1 cellular context compared by ENCODE assay signal in the genomic region with DNA sequence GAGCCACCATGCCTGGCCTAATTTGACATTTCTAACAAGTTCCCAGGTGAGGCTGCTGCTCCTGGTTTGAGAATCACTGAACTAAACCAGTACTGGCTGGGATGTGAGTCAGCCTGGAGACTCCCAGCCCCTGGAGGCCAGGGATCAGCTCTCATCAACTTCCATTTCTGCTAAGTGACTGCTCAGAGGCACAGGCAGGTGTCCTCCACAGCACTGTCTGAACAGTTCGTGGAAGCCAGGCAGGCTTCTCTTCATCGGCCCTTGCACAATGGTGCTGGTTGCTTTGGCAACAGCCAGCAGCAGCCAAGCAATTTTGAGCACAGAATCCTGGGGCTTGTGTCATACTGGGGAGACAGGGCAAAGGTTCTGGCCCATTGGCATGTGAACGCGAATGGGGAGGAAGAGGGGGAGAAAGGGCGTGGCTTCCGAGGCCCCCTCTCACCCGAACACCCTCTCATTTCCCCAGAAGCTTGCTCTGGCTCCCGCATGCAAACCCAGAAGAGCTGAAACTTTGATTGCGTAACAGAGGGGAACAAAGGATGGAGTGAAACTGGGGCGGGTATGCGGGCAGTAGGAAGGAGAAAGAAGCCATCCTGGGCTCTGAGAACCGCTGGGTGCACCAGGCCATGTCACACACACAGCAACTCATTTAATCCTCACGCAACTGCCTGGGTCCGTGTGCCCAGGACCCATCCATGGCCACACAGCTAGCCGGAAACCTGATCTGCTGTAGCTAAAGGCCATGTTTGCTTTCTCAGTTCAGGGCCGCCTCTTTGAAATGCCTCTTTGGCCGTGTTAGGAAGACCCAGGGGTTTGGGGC.
TF ChIP-seq lines count a peak whose summit lies in the region.

No MANE protein-coding gene starts in this region.

TF ChIP-seq in HepG2, 621 proteins besides CTCF, POLR2A, EP300 and RAD21 (continued from another document and continues in another):
- TF ChIP-seq, protein P1, sequence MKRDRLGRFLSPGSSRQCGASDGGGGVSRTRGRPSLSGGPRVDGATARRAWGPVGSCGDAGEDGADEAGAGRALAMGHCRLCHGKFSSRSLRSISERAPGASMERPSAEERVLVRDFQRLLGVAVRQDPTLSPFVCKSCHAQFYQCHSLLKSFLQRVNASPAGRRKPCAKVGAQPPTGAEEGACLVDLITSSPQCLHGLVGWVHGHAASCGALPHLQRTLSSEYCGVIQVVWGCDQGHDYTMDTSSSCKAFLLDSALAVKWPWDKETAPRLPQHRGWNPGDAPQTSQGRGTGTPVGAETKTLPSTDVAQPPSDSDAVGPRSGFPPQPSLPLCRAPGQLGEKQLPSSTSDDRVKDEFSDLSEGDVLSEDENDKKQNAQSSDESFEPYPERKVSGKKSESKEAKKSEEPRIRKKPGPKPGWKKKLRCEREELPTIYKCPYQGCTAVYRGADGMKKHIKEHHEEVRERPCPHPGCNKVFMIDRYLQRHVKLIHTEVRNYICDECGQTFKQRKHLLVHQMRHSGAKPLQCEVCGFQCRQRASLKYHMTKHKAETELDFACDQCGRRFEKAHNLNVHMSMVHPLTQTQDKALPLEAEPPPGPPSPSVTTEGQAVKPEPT (CRISPR knock-in tag; IDR thresholded peaks at IDR 0.05; ENCODE audit: low read depth), result peak; percentile 69; the same call in 1 of the 2 replicates
- TF ChIP-seq, protein P2, sequence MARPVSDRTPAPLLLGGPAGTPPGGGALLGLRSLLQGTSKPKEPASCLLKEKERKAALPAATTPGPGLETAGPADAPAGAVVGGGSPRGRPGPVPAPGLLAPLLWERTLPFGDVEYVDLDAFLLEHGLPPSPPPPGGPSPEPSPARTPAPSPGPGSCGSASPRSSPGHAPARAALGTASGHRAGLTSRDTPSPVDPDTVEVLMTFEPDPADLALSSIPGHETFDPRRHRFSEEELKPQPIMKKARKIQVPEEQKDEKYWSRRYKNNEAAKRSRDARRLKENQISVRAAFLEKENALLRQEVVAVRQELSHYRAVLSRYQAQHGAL (CRISPR knock-in tag; IDR thresholded peaks at IDR 0.05; ENCODE audit: not compliant biosample characterization), result peak; percentile 63
- no peak for TF ChIP-seq ZBTB20 (CRISPR knock-in tag; IDR thresholded peaks at IDR 0.05; ENCODE audit: borderline replicate concordance, low read depth)
- TF ChIP-seq MEIS2 (CRISPR knock-in tag; IDR thresholded peaks at IDR 0.05), result peak; percentile 24; the same call in 1 of the 2 replicates
- TF ChIP-seq ZZZ3 (CRISPR knock-in tag; IDR thresholded peaks at IDR 0.05; ENCODE audit: borderline replicate concordance), result 0 out of 2 replicates have a peak, but pooled peaks have one; percentile 30
- TF ChIP-seq TCF7 (IDR thresholded peaks at IDR 0.05; ENCODE audit: low read depth), result peak; percentile 72
- peak; percentile 86; the same call in 1 of the 2 replicates for TF ChIP-seq ZNF124 (CRISPR knock-in tag; IDR thresholded peaks at IDR 0.05)
- TF ChIP-seq, protein P3, sequence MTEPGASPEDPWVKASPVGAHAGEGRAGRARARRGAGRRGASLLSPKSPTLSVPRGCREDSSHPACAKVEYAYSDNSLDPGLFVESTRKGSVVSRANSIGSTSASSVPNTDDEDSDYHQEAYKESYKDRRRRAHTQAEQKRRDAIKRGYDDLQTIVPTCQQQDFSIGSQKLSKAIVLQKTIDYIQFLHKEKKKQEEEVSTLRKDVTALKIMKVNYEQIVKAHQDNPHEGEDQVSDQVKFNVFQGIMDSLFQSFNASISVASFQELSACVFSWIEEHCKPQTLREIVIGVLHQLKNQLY (CRISPR knock-in tag; IDR thresholded peaks at IDR 0.05), result peak; percentile 65
- TF ChIP-seq HDAC2 (CRISPR knock-in tag; IDR thresholded peaks at IDR 0.05), result peak; percentile 89
- TF ChIP-seq, protein P4, sequence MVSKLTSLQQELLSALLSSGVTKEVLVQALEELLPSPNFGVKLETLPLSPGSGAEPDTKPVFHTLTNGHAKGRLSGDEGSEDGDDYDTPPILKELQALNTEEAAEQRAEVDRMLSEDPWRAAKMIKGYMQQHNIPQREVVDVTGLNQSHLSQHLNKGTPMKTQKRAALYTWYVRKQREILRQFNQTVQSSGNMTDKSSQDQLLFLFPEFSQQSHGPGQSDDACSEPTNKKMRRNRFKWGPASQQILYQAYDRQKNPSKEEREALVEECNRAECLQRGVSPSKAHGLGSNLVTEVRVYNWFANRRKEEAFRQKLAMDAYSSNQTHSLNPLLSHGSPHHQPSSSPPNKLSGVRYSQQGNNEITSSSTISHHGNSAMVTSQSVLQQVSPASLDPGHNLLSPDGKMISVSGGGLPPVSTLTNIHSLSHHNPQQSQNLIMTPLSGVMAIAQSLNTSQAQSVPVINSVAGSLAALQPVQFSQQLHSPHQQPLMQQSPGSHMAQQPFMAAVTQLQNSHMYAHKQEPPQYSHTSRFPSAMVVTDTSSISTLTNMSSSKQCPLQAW (CRISPR knock-in tag; IDR thresholded peaks at IDR 0.05), result peak; percentile 89
- TF ChIP-seq KAT7 (CRISPR knock-in tag; IDR thresholded peaks at IDR 0.05; ENCODE audit: borderline replicate concordance), result peak; percentile 49; the same call in 1 of the 2 replicates
- TF ChIP-seq, protein P5, sequence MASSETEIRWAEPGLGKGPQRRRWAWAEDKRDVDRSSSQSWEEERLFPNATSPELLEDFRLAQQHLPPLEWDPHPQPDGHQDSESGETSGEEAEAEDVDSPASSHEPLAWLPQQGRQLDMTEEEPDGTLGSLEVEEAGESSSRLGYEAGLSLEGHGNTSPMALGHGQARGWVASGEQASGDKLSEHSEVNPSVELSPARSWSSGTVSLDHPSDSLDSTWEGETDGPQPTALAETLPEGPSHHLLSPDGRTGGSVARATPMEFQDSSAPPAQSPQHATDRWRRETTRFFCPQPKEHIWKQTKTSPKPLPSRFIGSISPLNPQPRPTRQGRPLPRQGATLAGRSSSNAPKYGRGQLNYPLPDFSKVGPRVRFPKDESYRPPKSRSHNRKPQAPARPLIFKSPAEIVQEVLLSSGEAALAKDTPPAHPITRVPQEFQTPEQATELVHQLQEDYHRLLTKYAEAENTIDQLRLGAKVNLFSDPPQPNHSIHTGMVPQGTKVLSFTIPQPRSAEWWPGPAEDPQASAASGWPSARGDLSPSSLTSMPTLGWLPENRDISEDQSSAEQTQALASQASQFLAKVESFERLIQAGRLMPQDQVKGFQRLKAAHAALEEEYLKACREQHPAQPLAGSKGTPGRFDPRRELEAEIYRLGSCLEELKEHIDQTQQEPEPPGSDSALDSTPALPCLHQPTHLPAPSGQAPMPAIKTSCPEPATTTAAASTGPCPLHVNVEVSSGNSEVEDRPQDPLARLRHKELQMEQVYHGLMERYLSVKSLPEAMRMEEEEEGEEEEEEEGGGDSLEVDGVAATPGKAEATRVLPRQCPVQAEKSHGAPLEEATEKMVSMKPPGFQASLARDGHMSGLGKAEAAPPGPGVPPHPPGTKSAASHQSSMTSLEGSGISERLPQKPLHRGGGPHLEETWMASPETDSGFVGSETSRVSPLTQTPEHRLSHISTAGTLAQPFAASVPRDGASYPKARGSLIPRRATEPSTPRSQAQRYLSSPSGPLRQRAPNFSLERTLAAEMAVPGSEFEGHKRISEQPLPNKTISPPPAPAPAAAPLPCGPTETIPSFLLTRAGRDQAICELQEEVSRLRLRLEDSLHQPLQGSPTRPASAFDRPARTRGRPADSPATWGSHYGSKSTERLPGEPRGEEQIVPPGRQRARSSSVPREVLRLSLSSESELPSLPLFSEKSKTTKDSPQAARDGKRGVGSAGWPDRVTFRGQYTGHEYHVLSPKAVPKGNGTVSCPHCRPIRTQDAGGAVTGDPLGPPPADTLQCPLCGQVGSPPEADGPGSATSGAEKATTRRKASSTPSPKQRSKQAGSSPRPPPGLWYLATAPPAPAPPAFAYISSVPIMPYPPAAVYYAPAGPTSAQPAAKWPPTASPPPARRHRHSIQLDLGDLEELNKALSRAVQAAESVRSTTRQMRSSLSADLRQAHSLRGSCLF (CRISPR knock-in tag; IDR thresholded peaks at IDR 0.05; ENCODE audit: borderline replicate concordance), result no peak
- no peak for TF ChIP-seq ATM (IDR thresholded peaks at IDR 0.05; ENCODE audit: borderline replicate concordance)
- TF ChIP-seq, protein P6, sequence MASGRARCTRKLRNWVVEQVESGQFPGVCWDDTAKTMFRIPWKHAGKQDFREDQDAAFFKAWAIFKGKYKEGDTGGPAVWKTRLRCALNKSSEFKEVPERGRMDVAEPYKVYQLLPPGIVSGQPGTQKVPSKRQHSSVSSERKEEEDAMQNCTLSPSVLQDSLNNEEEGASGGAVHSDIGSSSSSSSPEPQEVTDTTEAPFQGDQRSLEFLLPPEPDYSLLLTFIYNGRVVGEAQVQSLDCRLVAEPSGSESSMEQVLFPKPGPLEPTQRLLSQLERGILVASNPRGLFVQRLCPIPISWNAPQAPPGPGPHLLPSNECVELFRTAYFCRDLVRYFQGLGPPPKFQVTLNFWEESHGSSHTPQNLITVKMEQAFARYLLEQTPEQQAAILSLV (CRISPR knock-in tag; IDR thresholded peaks at IDR 0.05; ENCODE audit: borderline replicate concordance), result 0 out of 2 replicates have a peak, but pooled peaks have one; percentile 71
- TF ChIP-seq ZFP36L1 (CRISPR knock-in tag; IDR thresholded peaks at IDR 0.05), result peak; percentile 69; the same call in 1 of the 2 replicates
- peak; percentile 78 for TF ChIP-seq SP4 (CRISPR knock-in tag; IDR thresholded peaks at IDR 0.05)
- no peak for TF ChIP-seq DR1 (CRISPR knock-in tag; IDR thresholded peaks at IDR 0.05)
- TF ChIP-seq, protein P7, sequence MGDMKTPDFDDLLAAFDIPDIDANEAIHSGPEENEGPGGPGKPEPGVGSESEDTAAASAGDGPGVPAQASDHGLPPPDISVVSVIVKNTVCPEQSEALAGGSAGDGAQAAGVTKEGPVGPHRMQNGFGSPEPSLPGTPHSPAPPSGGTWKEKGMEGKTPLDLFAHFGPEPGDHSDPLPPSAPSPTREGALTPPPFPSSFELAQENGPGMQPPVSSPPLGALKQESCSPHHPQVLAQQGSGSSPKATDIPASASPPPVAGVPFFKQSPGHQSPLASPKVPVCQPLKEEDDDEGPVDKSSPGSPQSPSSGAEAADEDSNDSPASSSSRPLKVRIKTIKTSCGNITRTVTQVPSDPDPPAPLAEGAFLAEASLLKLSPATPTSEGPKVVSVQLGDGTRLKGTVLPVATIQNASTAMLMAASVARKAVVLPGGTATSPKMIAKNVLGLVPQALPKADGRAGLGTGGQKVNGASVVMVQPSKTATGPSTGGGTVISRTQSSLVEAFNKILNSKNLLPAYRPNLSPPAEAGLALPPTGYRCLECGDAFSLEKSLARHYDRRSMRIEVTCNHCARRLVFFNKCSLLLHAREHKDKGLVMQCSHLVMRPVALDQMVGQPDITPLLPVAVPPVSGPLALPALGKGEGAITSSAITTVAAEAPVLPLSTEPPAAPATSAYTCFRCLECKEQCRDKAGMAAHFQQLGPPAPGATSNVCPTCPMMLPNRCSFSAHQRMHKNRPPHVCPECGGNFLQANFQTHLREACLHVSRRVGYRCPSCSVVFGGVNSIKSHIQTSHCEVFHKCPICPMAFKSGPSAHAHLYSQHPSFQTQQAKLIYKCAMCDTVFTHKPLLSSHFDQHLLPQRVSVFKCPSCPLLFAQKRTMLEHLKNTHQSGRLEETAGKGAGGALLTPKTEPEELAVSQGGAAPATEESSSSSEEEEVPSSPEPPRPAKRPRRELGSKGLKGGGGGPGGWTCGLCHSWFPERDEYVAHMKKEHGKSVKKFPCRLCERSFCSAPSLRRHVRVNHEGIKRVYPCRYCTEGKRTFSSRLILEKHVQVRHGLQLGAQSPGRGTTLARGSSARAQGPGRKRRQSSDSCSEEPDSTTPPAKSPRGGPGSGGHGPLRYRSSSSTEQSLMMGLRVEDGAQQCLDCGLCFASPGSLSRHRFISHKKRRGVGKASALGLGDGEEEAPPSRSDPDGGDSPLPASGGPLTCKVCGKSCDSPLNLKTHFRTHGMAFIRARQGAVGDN (CRISPR knock-in tag; IDR thresholded peaks at IDR 0.05), result peak; percentile 93
- TF ChIP-seq, protein P8, sequence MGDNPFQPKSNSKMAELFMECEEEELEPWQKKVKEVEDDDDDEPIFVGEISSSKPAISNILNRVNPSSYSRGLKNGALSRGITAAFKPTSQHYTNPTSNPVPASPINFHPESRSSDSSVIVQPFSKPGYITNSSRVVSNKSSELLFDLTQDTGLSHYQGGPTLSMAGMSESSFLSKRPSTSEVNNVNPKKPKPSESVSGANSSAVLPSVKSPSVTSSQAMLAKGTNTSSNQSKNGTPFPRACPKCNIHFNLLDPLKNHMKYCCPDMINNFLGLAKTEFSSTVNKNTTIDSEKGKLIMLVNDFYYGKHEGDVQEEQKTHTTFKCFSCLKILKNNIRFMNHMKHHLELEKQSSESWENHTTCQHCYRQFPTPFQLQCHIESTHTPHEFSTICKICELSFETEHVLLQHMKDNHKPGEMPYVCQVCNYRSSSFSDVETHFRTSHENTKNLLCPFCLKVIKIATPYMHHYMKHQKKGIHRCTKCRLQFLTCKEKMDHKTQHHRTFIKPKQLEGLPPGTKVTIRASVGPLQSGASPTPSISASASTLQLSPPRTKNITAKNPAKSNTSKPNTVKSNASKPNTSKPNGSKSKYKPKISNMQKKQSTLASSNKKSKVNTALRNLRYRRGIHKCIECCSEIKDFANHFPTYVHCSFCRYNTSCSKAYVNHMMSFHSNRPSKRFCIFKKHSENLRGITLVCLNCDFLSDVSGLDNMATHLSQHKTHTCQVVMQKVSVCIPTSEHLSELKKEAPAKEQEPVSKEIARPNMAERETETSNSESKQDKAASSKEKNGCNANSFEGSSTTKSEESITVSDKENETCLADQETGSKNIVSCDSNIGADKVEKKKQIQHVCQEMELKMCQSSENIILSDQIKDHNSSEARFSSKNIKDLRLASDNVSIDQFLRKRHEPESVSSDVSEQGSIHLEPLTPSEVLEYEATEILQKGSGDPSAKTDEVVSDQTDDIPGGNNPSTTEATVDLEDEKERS (CRISPR knock-in tag; IDR thresholded peaks at IDR 0.05), result peak; percentile 71; the same call in 1 of the 2 replicates
- TF ChIP-seq RARA (CRISPR knock-in tag; IDR thresholded peaks at IDR 0.05), result peak; percentile 90
- TF ChIP-seq HDAC1 (CRISPR knock-in tag; IDR thresholded peaks at IDR 0.05), result peak; percentile 91
- TF ChIP-seq ATF7-NPFF (CRISPR knock-in tag; IDR thresholded peaks at IDR 0.05; ENCODE audit: low read depth), result peak; percentile 64; the same call in 1 of the 2 replicates
- 0 out of 2 replicates have a peak, but pooled peaks have one; percentile 6 for TF ChIP-seq KDM2A (CRISPR knock-in tag; IDR thresholded peaks at IDR 0.05; ENCODE audit: borderline replicate concordance, low read depth)
- TF ChIP-seq ZNF343 (CRISPR knock-in tag; IDR thresholded peaks at IDR 0.05), result no peak
- TF ChIP-seq NFRKB (IDR thresholded peaks at IDR 0.05), result 0 out of 2 replicates have a peak, but pooled peaks have one; percentile 9
- peak; percentile 96 for TF ChIP-seq ZFP36 (IDR thresholded peaks at IDR 0.05; ENCODE audit: borderline replicate concordance, low read depth, low read length, partially characterized antibody)
- peak; percentile 92 for TF ChIP-seq KLF6 (CRISPR knock-in tag; IDR thresholded peaks at IDR 0.05)
- TF ChIP-seq PCBP1 (IDR thresholded peaks at IDR 0.05; ENCODE audit: borderline replicate concordance, low read depth, low read length), result peak; percentile 98
- 0 out of 2 replicates have a peak, but pooled peaks have one; percentile 18 for TF ChIP-seq MZF1 (CRISPR knock-in tag; IDR thresholded peaks at IDR 0.05; ENCODE audit: borderline replicate concordance)
- no peak for TF ChIP-seq ZNF431 (CRISPR knock-in tag; IDR thresholded peaks at IDR 0.05; ENCODE audit: borderline replicate concordance, low read depth)
